23 cellular contexts compared by ENCODE assay signal in the genomic region with DNA sequence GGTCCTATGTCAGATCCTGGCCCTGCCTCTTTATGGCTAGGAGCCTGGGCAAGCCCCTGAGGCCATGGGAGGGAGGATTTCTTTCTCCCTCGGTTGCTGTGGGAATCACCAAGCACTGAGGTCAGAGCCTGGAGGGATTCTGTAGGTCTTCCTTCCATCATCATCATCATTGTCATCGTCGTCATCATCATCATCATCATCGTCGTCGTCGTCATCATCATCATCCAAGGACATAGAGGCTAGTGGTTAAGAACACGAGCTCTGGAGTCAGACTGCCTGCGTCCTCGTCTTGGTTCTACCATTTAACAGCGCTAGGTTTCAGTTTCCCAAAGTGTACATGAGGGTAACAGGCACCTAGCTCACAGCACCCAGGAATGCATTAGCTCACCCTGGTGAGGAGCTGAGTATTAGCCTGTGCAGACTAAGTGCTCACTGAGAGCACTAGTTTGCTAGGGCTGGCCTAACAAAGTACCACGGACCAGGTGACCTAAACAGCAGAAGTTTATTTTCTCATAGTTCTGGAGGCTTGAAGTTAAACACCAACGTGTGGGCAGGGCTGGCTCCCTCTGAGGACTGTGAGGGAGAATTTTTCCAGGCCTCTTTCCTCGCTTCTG.
A peak's percentile ranks its signal among the peaks of the same experiment; 100 is the strongest.
DNase-seq lines count a peak whose midpoint lies in the region; ATAC-seq, FAIRE-seq and TF ChIP-seq lines count a peak whose summit lies in the region.
"Had no signal": no experiment of that assay in that cellular context is flagged by ENCODE, and none has a peak within 500 bp of the region (broad histone marks: within the 10 kb centered on the region; RNA-seq: fewer than 3 reads in every experiment).

No MANE protein-coding gene starts in this region.

- H3K9ac ChIP-seq in HepG2 (ENCODE audit: insufficient read depth, low read depth, low read length) (no peak overlapping the region), K562 (ENCODE audit: insufficient read depth in 1 of 2, low read depth in 2 of 2, low read length in 2 of 2) (no peak overlapping the region)
- H3K9ac ChIP-seq: BLaER1, GM23248 had no signal

- ATAC-seq in HepG2, result no peak
- no peak for ATAC-seq in right lobe of liver
- ATAC-seq in K562, result no peak
- ATAC-seq in lower lobe of right lung, result peak; percentile 57 to 61
- no peak for ATAC-seq in left ventricle myocardium superior
- ATAC-seq: CD8-positive, alpha-beta T cell had no signal

- H3K27me3 ChIP-seq in HepG2 (ENCODE audit: control insufficient read depth in 1 of 2, insufficient read depth in 2 of 2, low read length in 2 of 2), result peaks cover 8 to 71% of the 10 kb centered on the region in 2 experiments
- no peaks in the 10 kb centered on the region for H3K27me3 ChIP-seq in right lobe of liver
- H3K27me3 ChIP-seq in K562 (ENCODE audit: control insufficient read depth in 2 of 2, insufficient read depth in 2 of 2, low read length in 2 of 2), result peaks cover 47 to 89% of the 10 kb centered on the region in 2 experiments; a peak in 4 of 5 replicates
- H3K27me3 ChIP-seq in lower lobe of right lung (ENCODE audit: low read depth), result peaks cover 3% of the 10 kb centered on the region
- H3K27me3 ChIP-seq: BLaER1 had no signal

- no peak for DNase-seq in HepG2 (ENCODE audit: low spot score)
- no peak for DNase-seq in right lobe of liver
- no peak for DNase-seq in K562 (ENCODE audit: extremely low read depth in 1 of 4, low spot score in 3 of 4)
- no peak for DNase-seq in lower lobe of right lung
- DNase-seq in left ventricle myocardium superior, result no peak
- no peak for DNase-seq in NCI-H1417 treated with DMSO at 0.1 percent for 48 hours (lab: John Stamatoyannopoulos, UW)
- DNase-seq in activated effector memory CD4-positive, alpha-beta T cell treated with Interleukin-2 at 50 U/mL for 16 hours, result no peak
- no peak for DNase-seq in activated gamma-delta T cell (lab: John Stamatoyannopoulos, UW)
- DNase-seq: Caco-2; CD4-positive, CD25-positive, alpha-beta regulatory T cell; CD8-positive, alpha-beta T cell; DMS153; DND-41; GM23248; H7; HCEC 1CT had no signal

- CTCF ChIA-PET in HepG2 (lab: Yijun Ruan, JAX; ENCODE audit: low intra/inter-chr PET ratio, low total read pairs), result no interaction called here
- CTCF ChIA-PET in K562 (lab: Yijun Ruan, JAX; ENCODE audit: low intra/inter-chr PET ratio), result no interaction called here

- no peak overlapping the region for H3K4me3 ChIP-seq in HepG2 (replicated peaks in 1 of 3; ENCODE audit: insufficient read depth in 1 of 3, low read depth in 2 of 3, low read length in 3 of 3)
- no peak overlapping the region for H3K4me3 ChIP-seq in right lobe of liver
- no peak overlapping the region for H3K4me3 ChIP-seq in K562
- no peak overlapping the region for H3K4me3 ChIP-seq in lower lobe of right lung
- H3K4me3 ChIP-seq: BLaER1, GM23248 had no signal

- no peak for TF ChIP-seq EP300 in HepG2 (IDR thresholded peaks at IDR 0.05; ENCODE audit: low read depth in 2 of 2, low read length in 2 of 2)
- no peak for TF ChIP-seq EP300 in HepG2 (CRISPR knock-in tag; IDR thresholded peaks at IDR 0.05; ENCODE audit: borderline replicate concordance)
- no peak for TF ChIP-seq EP300 in K562 (IDR thresholded peaks at IDR 0.05; ENCODE audit: low read length)

- no peak overlapping the region for H3K27ac ChIP-seq in HepG2 (ENCODE audit: extremely low read length, insufficient read depth, low read length)
- H3K27ac ChIP-seq in right lobe of liver, result no peak overlapping the region
- H3K27ac ChIP-seq in K562 (ENCODE audit: extremely low read depth, low read depth, low read length), result no peak overlapping the region
- no peak overlapping the region for H3K27ac ChIP-seq in lower lobe of right lung
- H3K27ac ChIP-seq: 22Rv1, BLaER1, C4-2B, GM23248 had no signal

- 41% methylated on average over 14 of the region's 14 CpGs for WGBS in HepG2 (ENCODE audit: low lambda C conversion rate)
- WGBS in right lobe of liver (ENCODE audit: insufficient coverage, low coverage, low lambda C conversion rate, missing lambda C conversion rate), result 78% methylated on average over 12 of the region's 14 CpGs
- WGBS in K562 (ENCODE audit: insufficient coverage, low coverage, missing lambda C conversion rate), result 1% methylated on average over 14 of the region's 14 CpGs

- H2AFZ ChIP-seq in HepG2 (ENCODE audit: low read length), result no peak overlapping the region
- H2AFZ ChIP-seq in K562 (ENCODE audit: low read depth, low read length), result no peak overlapping the region
- H2AFZ ChIP-seq: GM23248 had no signal

- in situ Hi-C loops in HepG2 (cut with HindIII; ENCODE audit: extremely low pct_ligation_motif_present, low pct_unique_long_range_greater_than_20kb), result no loop called here
- in situ Hi-C loops in K562 (cut with MboI), result no loop called here

- no peaks in the 10 kb centered on the region for H4K20me1 ChIP-seq in HepG2 (ENCODE audit: insufficient read depth, low read length)
- peaks cover 9% of the 10 kb centered on the region for H4K20me1 ChIP-seq in K562 (replicated peaks; ENCODE audit: control insufficient read depth, insufficient read depth, low read length)
- H4K20me1 ChIP-seq: BLaER1 had no signal

- H3K9me3 ChIP-seq in HepG2 (ENCODE audit: low read length) (no peaks in the 10 kb centered on the region), right lobe of liver (no peaks in the 10 kb centered on the region), K562 (replicated peaks; ENCODE audit: control insufficient read depth, insufficient read depth, low read depth, low read length) (no peaks in the 10 kb centered on the region), lower lobe of right lung (no peaks in the 10 kb centered on the region)
- H3K9me3 ChIP-seq: BLaER1, Caco-2 had no signal

- H3K36me3 ChIP-seq in HepG2 (replicated peaks in 1 of 2; ENCODE audit: control insufficient read depth in 1 of 2, insufficient read depth in 2 of 2, low read length in 2 of 2) (no peaks in the 10 kb centered on the region), right lobe of liver (no peaks in the 10 kb centered on the region), K562 (ENCODE audit: control insufficient read depth, insufficient read depth, low read length) (no peaks in the 10 kb centered on the region), lower lobe of right lung (no peaks in the 10 kb centered on the region)
- H3K36me3 ChIP-seq: BLaER1 had no signal

- no peaks in the 10 kb centered on the region for H3K79me2 ChIP-seq in HepG2 (ENCODE audit: insufficient read depth, low read length)
- no peaks in the 10 kb centered on the region for H3K79me2 ChIP-seq in K562 (ENCODE audit: control insufficient read depth, insufficient read depth, low read length)

- no peak for FAIRE-seq in HepG2 (lab: Jason Lieb, UNC)
- FAIRE-seq in K562 (lab: Jason Lieb, UNC), result peak; percentile 56
- FAIRE-seq: A204.1, G401.6, GM12892, H1 had no signal

- H3K9me1 ChIP-seq in K562 (ENCODE audit: control insufficient read depth, insufficient read depth, low read length), result peaks cover 6% of the 10 kb centered on the region

- H3K4me2 ChIP-seq in HepG2 (ENCODE audit: low read depth, low read length) (no peak overlapping the region), K562 (ENCODE audit: insufficient read depth, low read length) (no peak overlapping the region)
- H3K4me2 ChIP-seq: BLaER1 had no signal

- POLR2A ChIA-PET in HepG2 (lab: Yijun Ruan, JAX), result no interaction called here
- POLR2A ChIA-PET in K562 (lab: Yijun Ruan, JAX), result no interaction called here

- intact Hi-C loops in HepG2 (cut with micrococcal nuclease; ENCODE audit: unreplicated experiment), result no loop called here
- intact Hi-C loops in right lobe of liver (cut with DNase I), result no loop called here
- intact Hi-C loops in K562 (cut with micrococcal nuclease), result no loop called here
- intact Hi-C loops in lower lobe of right lung (cut with DNase I), result no loop called here
- intact Hi-C loops in left ventricle myocardium superior (cut with micrococcal nuclease), result no loop called here

- TF ChIP-seq RAD21 in HepG2 (CRISPR knock-in tag; IDR thresholded peaks at IDR 0.05) (no peak), K562 (CRISPR knock-in tag; conservative IDR thresholded peaks at IDR 0.05 in 1 of 2, IDR thresholded peaks at IDR 0.05 in 1 of 2) (no peak)

- TF ChIP-seq POLR2A in HepG2 (IDR thresholded peaks at IDR 0.05; ENCODE audit: insufficient read depth in 1 of 2, low read depth in 2 of 2, low read length in 2 of 2), result no peak
- no peak for TF ChIP-seq POLR2A in right lobe of liver (IDR thresholded peaks at IDR 0.05)
- TF ChIP-seq POLR2A in K562 (conservative IDR thresholded peaks at IDR 0.05), result no peak

- TF ChIP-seq CTCF in HepG2 (CRISPR knock-in tag; IDR thresholded peaks at IDR 0.05), result no peak
- no peak for TF ChIP-seq CTCF in right lobe of liver (IDR thresholded peaks at IDR 0.05)
- no peak for TF ChIP-seq CTCF in K562 (IDR thresholded peaks at IDR 0.05 in 2 of 3, conservative IDR thresholded peaks at IDR 0.05 in 1 of 3; ENCODE audit: insufficient read depth in 2 of 3, low read depth in 1 of 3, low read length in 3 of 3)
- no peak for TF ChIP-seq CTCF in lower lobe of right lung (IDR thresholded peaks at IDR 0.05)

- BruUV-seq in HepG2 (replicated peaks; lab: Mats Ljungman, UMichigan) (no TSS peak), K562 (replicated peaks; lab: Mats Ljungman, UMichigan) (no TSS peak)

- H3K4me1 ChIP-seq in HepG2 (ENCODE audit: insufficient read depth, low read length) (no peaks in the 10 kb centered on the region), right lobe of liver (no peaks in the 10 kb centered on the region), K562 (replicated peaks in 1 of 2; ENCODE audit: control insufficient read depth in 2 of 2, insufficient read depth in 2 of 2, low read length in 2 of 2) (no peaks in the 10 kb centered on the region), lower lobe of right lung (no peaks in the 10 kb centered on the region)
- H3K4me1 ChIP-seq: Caco-2 had no signal

TF ChIP-seq in K562, 482 proteins besides CTCF, POLR2A, EP300 and RAD21 (continues in another document):
- TF ChIP-seq, protein P1, sequence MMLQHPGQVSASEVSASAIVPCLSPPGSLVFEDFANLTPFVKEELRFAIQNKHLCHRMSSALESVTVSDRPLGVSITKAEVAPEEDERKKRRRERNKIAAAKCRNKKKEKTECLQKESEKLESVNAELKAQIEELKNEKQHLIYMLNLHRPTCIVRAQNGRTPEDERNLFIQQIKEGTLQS (IDR thresholded peaks at IDR 0.05), result peak; percentile 28; the same call in 1 of the 2 replicates
- TF ChIP-seq, protein P1 (CRISPR knock-in tag; conservative IDR thresholded peaks at IDR 0.05), result no peak
- TF ChIP-seq, protein P2, sequence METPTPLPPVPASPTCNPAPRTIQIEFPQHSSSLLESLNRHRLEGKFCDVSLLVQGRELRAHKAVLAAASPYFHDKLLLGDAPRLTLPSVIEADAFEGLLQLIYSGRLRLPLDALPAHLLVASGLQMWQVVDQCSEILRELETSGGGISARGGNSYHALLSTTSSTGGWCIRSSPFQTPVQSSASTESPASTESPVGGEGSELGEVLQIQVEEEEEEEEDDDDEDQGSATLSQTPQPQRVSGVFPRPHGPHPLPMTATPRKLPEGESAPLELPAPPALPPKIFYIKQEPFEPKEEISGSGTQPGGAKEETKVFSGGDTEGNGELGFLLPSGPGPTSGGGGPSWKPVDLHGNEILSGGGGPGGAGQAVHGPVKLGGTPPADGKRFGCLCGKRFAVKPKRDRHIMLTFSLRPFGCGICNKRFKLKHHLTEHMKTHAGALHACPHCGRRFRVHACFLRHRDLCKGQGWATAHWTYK (CRISPR knock-in tag; IDR thresholded peaks at IDR 0.05), result no peak

Comparison
In these comparisons a context has a peak if more than half of its experiments do, and no peak if none do; other contexts are left out.
1. ATAC-seq: peak in lower lobe of right lung (2 of 2); none in HepG2 (single experiment), right lobe of liver (0 of 4), K562 (single experiment) and left ventricle myocardium superior (single experiment).